ENCODE assay signal across 9 cellular contexts in the genomic region with DNA sequence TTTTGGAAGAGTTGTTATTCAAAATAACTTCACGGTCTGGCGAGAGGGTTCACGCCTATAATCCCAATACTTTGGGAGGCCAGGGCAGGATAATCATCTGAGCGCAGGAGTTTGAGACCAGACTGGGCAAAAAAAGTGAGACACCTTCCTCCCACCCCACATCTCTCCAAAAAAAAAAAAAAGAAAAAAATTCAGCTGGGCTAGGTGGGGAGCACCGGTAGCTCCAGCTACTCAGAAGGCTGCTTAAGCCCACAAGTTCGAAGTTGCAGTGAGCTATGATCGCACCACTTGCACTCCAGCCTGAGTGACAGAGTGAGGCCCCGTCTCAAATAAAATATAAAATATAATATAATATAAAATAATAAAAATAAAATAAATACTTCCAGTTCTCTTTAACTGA. TPM values are rescaled to one million over a fixed set of nuclear protein-coding genes. Genes with fewer than 3 reads are reported as not detected.
A peak's percentile ranks its signal among the peaks of the same experiment; 100 is the strongest.
DNase-seq lines count a peak whose midpoint lies in the region; ATAC-seq, FAIRE-seq and TF ChIP-seq lines count a peak whose summit lies in the region.
"Had no signal": no experiment of that assay in that cellular context is flagged by ENCODE, and none has a peak within 500 bp of the region (broad histone marks: within the 10 kb centered on the region; RNA-seq: fewer than 3 reads in every experiment).

No MANE protein-coding gene starts in this region.

- no peak for TF ChIP-seq EP300 in gastroesophageal sphincter (IDR thresholded peaks at IDR 0.05)

- H3K36me3 ChIP-seq in bronchial epithelial cell (ENCODE audit: control insufficient read depth, insufficient read depth, low read length) (no peaks in the 10 kb centered on the region), psoas muscle (ENCODE audit: insufficient read depth in 1 of 2, low read depth in 1 of 2) (no peaks in the 10 kb centered on the region), aorta (ENCODE audit: control insufficient read depth in 1 of 2, insufficient read depth in 2 of 2, low read length in 1 of 2) (no peaks in the 10 kb centered on the region), gastroesophageal sphincter (no peaks in the 10 kb centered on the region)

- H3K27me3 ChIP-seq in bronchial epithelial cell (ENCODE audit: control insufficient read depth, insufficient read depth, low read length): no peaks in the 10 kb centered on the region
- no peaks in the 10 kb centered on the region for H3K27me3 ChIP-seq in psoas muscle (ENCODE audit: insufficient read depth in 3 of 3, low read length in 2 of 3)
- no peaks in the 10 kb centered on the region for H3K27me3 ChIP-seq in aorta (ENCODE audit: control insufficient read depth in 1 of 2, insufficient read depth in 2 of 2, low read length in 1 of 2)
- peaks cover 9% of the 10 kb centered on the region for H3K27me3 ChIP-seq in gastroesophageal sphincter

- TF ChIP-seq POLR2A in NB4 (IDR thresholded peaks at IDR 0.05; ENCODE audit: extremely low read depth, insufficient read length) (no peak), GM18505 (IDR thresholded peaks at IDR 0.05; ENCODE audit: borderline replicate concordance, extremely low read depth, insufficient read depth, insufficient read length) (no peak), gastroesophageal sphincter (IDR thresholded peaks at IDR 0.05) (no peak)

- H3K4me1 Mint-ChIP-seq in activated T-cell treated with anti-CD3 and anti-CD28 coated beads, Interleukin-2, amount 50 U/mL, for 72 hours (ENCODE audit: low read depth): peaks cover 37% of the 10 kb centered on the region
- H3K4me1 Mint-ChIP-seq in activated T-cell treated with anti-CD3 and anti-CD28 coated beads, Interleukin-2, amount 50 U/mL, for 24 hours (ENCODE audit: low read depth): peaks cover 15% of the 10 kb centered on the region

- no peak for DNase-seq in activated T-cell treated with anti-CD3 and anti-CD28 coated beads, Interleukin-2, amount 50 U/mL, for 72 hours
- DNase-seq in activated T-cell treated with anti-CD3 and anti-CD28 coated beads, Interleukin-2, amount 50 U/mL, for 24 hours: no peak
- DNase-seq in NB4 (ENCODE audit: low read depth): peak; percentile 45
- DNase-seq in bronchial epithelial cell (ENCODE audit: low read depth): peak; percentile 20
- no peak for DNase-seq in psoas muscle
- no peak for DNase-seq in aorta
- DNase-seq: activated CD4-positive, CD25-positive, alpha-beta regulatory T cell treated with anti-CD3 and anti-CD28 coated beads, Interleukin-2, amount 50 U/mL, for 72 hours had no signal

- H3K4me3 Mint-ChIP-seq in activated T-cell treated with anti-CD3 and anti-CD28 coated beads, Interleukin-2, amount 50 U/mL, for 72 hours: peak overlapping the region; percentile 7 to 91
- no peak overlapping the region for H3K4me3 Mint-ChIP-seq in activated T-cell treated with anti-CD3 and anti-CD28 coated beads, Interleukin-2, amount 50 U/mL, for 24 hours

- WGBS in psoas muscle, 3 donors: 81 to 90% (median 84%) methylated on average over 8 of the region's 8 CpGs
- 85 to 86% methylated on average over 8 of the region's 8 CpGs for WGBS in aorta, 2 donors
- 67 to 75% methylated on average over 1 to 8 of the region's 8 CpGs for WGBS in gastroesophageal sphincter (ENCODE audit: low coverage in 1 of 2), 2 donors

- peak overlapping the region; percentile 83 for H3K4me3 ChIP-seq in NB4 (ENCODE audit: low read depth, low read length)
- no peak overlapping the region for H3K4me3 ChIP-seq in bronchial epithelial cell (ENCODE audit: low read depth, low read length)
- H3K4me3 ChIP-seq in psoas muscle: peak overlapping the region; percentile 76
- H3K4me3 ChIP-seq in aorta (ENCODE audit: low read length in 2 of 2): no peak overlapping the region
- no peak overlapping the region for H3K4me3 ChIP-seq in gastroesophageal sphincter

- H3K9me3 Mint-ChIP-seq in activated T-cell treated with anti-CD3 and anti-CD28 coated beads, Interleukin-2, amount 50 U/mL, for 72 hours: no peaks in the 10 kb centered on the region
- H3K9me3 Mint-ChIP-seq in activated T-cell treated with anti-CD3 and anti-CD28 coated beads, Interleukin-2, amount 50 U/mL, for 24 hours: no peaks in the 10 kb centered on the region

- TF ChIP-seq CTCF in NB4 (IDR thresholded peaks at IDR 0.05; ENCODE audit: low read depth, low read length) (no peak), bronchial epithelial cell (IDR thresholded peaks at IDR 0.05; ENCODE audit: insufficient read depth, low read length, severe bottlenecking) (no peak), psoas muscle (IDR thresholded peaks at IDR 0.05) (no peak), gastroesophageal sphincter (IDR thresholded peaks at IDR 0.05) (no peak)

- no peak for FAIRE-seq in bronchial epithelial cell (lab: Jason Lieb, UNC)

- H3K36me3 Mint-ChIP-seq in activated T-cell treated with anti-CD3 and anti-CD28 coated beads, Interleukin-2, amount 50 U/mL, for 72 hours (ENCODE audit: insufficient read depth in 2 of 2): peaks cover 0 to 4% of the 10 kb centered on the region in 2 donors
- H3K36me3 Mint-ChIP-seq in activated T-cell treated with anti-CD3 and anti-CD28 coated beads, Interleukin-2, amount 50 U/mL, for 24 hours (ENCODE audit: low read depth): no peaks in the 10 kb centered on the region

- H3K27ac ChIP-seq in psoas muscle (no peak overlapping the region), aorta (ENCODE audit: low read depth in 1 of 2, low read length in 2 of 2) (no peak overlapping the region), gastroesophageal sphincter (no peak overlapping the region)

- H3K27me3 Mint-ChIP-seq in activated T-cell treated with anti-CD3 and anti-CD28 coated beads, Interleukin-2, amount 50 U/mL, for 72 hours (ENCODE audit: low read depth): peaks cover 9% of the 10 kb centered on the region
- H3K27me3 Mint-ChIP-seq in activated T-cell treated with anti-CD3 and anti-CD28 coated beads, Interleukin-2, amount 50 U/mL, for 24 hours: peaks cover 13% of the 10 kb centered on the region

- intact Hi-C loops in psoas muscle (cut with DNase I): loop anchor here in 1 of 2 donors (5.0 kb wide), 1 partner anchor 150 kb away; no protein-coding TSS in a partner anchor
- intact Hi-C loops in aorta (cut with DNase I): loop anchor here (5.0 to 10.0 kb wide), 5 partner anchors 104 to 724 kb away; a partner anchor contains a TSS

- peak overlapping the region; percentile 71 for H3K27ac Mint-ChIP-seq in activated T-cell treated with anti-CD3 and anti-CD28 coated beads, Interleukin-2, amount 50 U/mL, for 72 hours
- no peak overlapping the region for H3K27ac Mint-ChIP-seq in activated T-cell treated with anti-CD3 and anti-CD28 coated beads, Interleukin-2, amount 50 U/mL, for 24 hours

- no peaks in the 10 kb centered on the region for H3K9me3 ChIP-seq in psoas muscle
- no peaks in the 10 kb centered on the region for H3K9me3 ChIP-seq in aorta (ENCODE audit: control insufficient read depth, low read length)
- no peaks in the 10 kb centered on the region for H3K9me3 ChIP-seq in gastroesophageal sphincter

- no peak for ATAC-seq in activated T-cell treated with anti-CD3 and anti-CD28 coated beads, Interleukin-2, amount 50 U/mL, for 72 hours (replicated peaks in 1 of 2)
- ATAC-seq in psoas muscle: no peak
- ATAC-seq in GM18505 (IDR thresholded peaks at IDR 0.05; ENCODE audit: unreplicated experiment): no peak
- no peak for ATAC-seq in aorta (ENCODE audit: low FRiP score)
- ATAC-seq in gastroesophageal sphincter: no peak

- H3K4me1 ChIP-seq in psoas muscle: no peaks in the 10 kb centered on the region
- H3K4me1 ChIP-seq in aorta (ENCODE audit: control insufficient read depth in 1 of 2, insufficient read depth in 2 of 2, low read length in 2 of 2): no peaks in the 10 kb centered on the region
- peaks cover 0 to 15% (median 0%) of the 10 kb centered on the region in 3 donors for H3K4me1 ChIP-seq in gastroesophageal sphincter

RNA-seq across cellular contexts. Expression of a gene that starts 10.4 kb away (rescaled TPM):
- not detected for total RNA-seq in activated T-cell treated with anti-CD3 and anti-CD28 coated beads, Interleukin-2, amount 50 U/mL, for 72 hours
- total RNA-seq in bronchial epithelial cell (not detected in 2 replicates), psoas muscle (not detected), aorta (not detected), gastroesophageal sphincter (not detected)
- polyA plus RNA-seq in psoas muscle (not detected), aorta (not detected)

RNA-seq across cellular contexts. Expression of a gene that starts 55.2 kb away (rescaled TPM):
- total RNA-seq in activated T-cell treated with anti-CD3 and anti-CD28 coated beads, Interleukin-2, amount 50 U/mL, for 72 hours: under 1 TPM; 0.35 to 0.43 TPM
- not detected in 2 replicates for total RNA-seq in bronchial epithelial cell
- total RNA-seq in psoas muscle: not detected
- polyA plus RNA-seq in psoas muscle: under 1 TPM in 1 of 3 donors, not detected in 2; 0.06 TPM
- total RNA-seq in aorta: not detected
- polyA plus RNA-seq in aorta: not detected
- total RNA-seq in gastroesophageal sphincter: not detected

Comparison
In these comparisons a context has a peak if more than half of its experiments do, and no peak if none do; other contexts are left out.
1. DNase-seq: peak in NB4 (single experiment) and bronchial epithelial cell (single experiment); none in activated T-cell treated with anti-CD3 and anti-CD28 coated beads, Interleukin-2, amount 50 U/mL, for 72 hours (0 of 2), activated T-cell treated with anti-CD3 and anti-CD28 coated beads, Interleukin-2, amount 50 U/mL, for 24 hours (single experiment), psoas muscle (0 of 2) and aorta (0 of 2).
2. H3K4me3 ChIP-seq: peak in NB4 (single experiment) and psoas muscle (single experiment); none in bronchial epithelial cell (single experiment), aorta (0 of 2) and gastroesophageal sphincter (0 of 2).